8 cellular contexts compared by ENCODE assay signal in genomic region chr16:28923652-28924398, GRCh38. TPM values are rescaled to one million over a fixed set of nuclear protein-coding genes. Genes with fewer than 3 reads are reported as not detected.
DNase-seq lines count a peak whose midpoint lies in the region; ATAC-seq and TF ChIP-seq lines count a peak whose summit lies in the region.

No MANE protein-coding gene starts in this region.

- H3K27me3 ChIP-seq in PC-3 (ENCODE audit: low read length) = no peaks in the 10 kb centered on the region

- no TSS peak for BruUV-seq in PC-3 (replicated peaks; lab: Mats Ljungman, UMichigan)

- peak overlapping the region; percentile 56 for H3K9ac ChIP-seq in PC-3 (ENCODE audit: low read length)

- TF ChIP-seq CTCF in AG10803 (conservative IDR thresholded peaks at IDR 0.05; ENCODE audit: low read length) (no peak), PC-3 (conservative IDR thresholded peaks at IDR 0.05; ENCODE audit: low read depth, low read length) (no peak), fibroblast of the aortic adventitia (IDR thresholded peaks at IDR 0.05; ENCODE audit: insufficient read depth, low read length) (no peak)

- peaks cover 10% of the 10 kb centered on the region; the same call in 1 of the 2 replicates for H3K4me1 ChIP-seq in PC-3 (ENCODE audit: insufficient read depth, low read length)

- H3K4me1 Mint-ChIP-seq in stimulated activated memory B cell treated with anti-CD40 and anti-IgM and Interleukin-4, amounts not matched to agents 10 μg/mL and 1 μg/mL and 100 μg/mL, for 72 hours = peaks cover 36% of the 10 kb centered on the region

- peak overlapping the region; percentile 94 for H3K27ac Mint-ChIP-seq in stimulated activated memory B cell treated with anti-CD40 and anti-IgM and Interleukin-4, amounts not matched to agents 10 μg/mL and 1 μg/mL and 100 μg/mL, for 72 hours

- peaks cover 15% of the 10 kb centered on the region; the same call in 1 of the 2 replicates for H3K79me2 ChIP-seq in PC-3 (ENCODE audit: low read length)

- no peaks in the 10 kb centered on the region for H3K9me2 ChIP-seq in PC-3 (replicated peaks; ENCODE audit: low read length)

- H3K4me3 ChIP-seq in AG10803 (ENCODE audit: low read length) (peak overlapping the region; percentile 83), PC-3 (ENCODE audit: low read length) (peak overlapping the region; percentile 80), fibroblast of the aortic adventitia (ENCODE audit: low read depth, low read length) (peak overlapping the region; percentile 82)

- no peak for DNase-seq in AG10803 (ENCODE audit: low read depth)
- DNase-seq in PC-3 = no peak
- DNase-seq in fibroblast of the aortic adventitia (ENCODE audit: low read depth) = no peak
- DNase-seq in UCSD-AML1 (lab: John Stamatoyannopoulos, UW; ENCODE audit: unreplicated experiment) = no peak
- no peak for DNase-seq in SHP77 (lab: John Stamatoyannopoulos, UW)

- peak overlapping the region; percentile 50 for H3K27ac ChIP-seq in PC-3 (ENCODE audit: low read length)

- H4K20me1 ChIP-seq in PC-3 (ENCODE audit: low read length) = no peaks in the 10 kb centered on the region

- H3K9me3 ChIP-seq in PC-3 (ENCODE audit: low read length) = no peaks in the 10 kb centered on the region

- no peaks in the 10 kb centered on the region for H3K9me3 Mint-ChIP-seq in stimulated activated memory B cell treated with anti-CD40 and anti-IgM and Interleukin-4, amounts not matched to agents 10 μg/mL and 1 μg/mL and 100 μg/mL, for 72 hours

- no peaks in the 10 kb centered on the region for H3K27me3 Mint-ChIP-seq in stimulated activated memory B cell treated with anti-CD40 and anti-IgM and Interleukin-4, amounts not matched to agents 10 μg/mL and 1 μg/mL and 100 μg/mL, for 72 hours

- H3K4me2 ChIP-seq in PC-3 (ENCODE audit: low read length) = peak overlapping the region; percentile 98

- no peaks in the 10 kb centered on the region for H3F3A ChIP-seq in PC-3 (ENCODE audit: low read length, unreplicated experiment)

- CTCF ChIA-PET in PC-3 (lab: Charles Lee) = no interaction called here

- POLR2A ChIA-PET in PC-3 (lab: Charles Lee; ENCODE audit: unreplicated experiment) = no interaction called here

- H3K4me3 Mint-ChIP-seq in stimulated activated memory B cell treated with anti-CD40 and anti-IgM and Interleukin-4, amounts not matched to agents 10 μg/mL and 1 μg/mL and 100 μg/mL, for 72 hours = peak overlapping the region; percentile 93

- intact Hi-C loops in PC-3 (cut with micrococcal nuclease) = no loop called here

- H3K36me3 ChIP-seq in PC-3 (ENCODE audit: low read depth, low read length) = no peaks in the 10 kb centered on the region

- H2AFZ ChIP-seq in PC-3 (ENCODE audit: low read length) = peak overlapping the region; percentile 76

- peaks cover 19% of the 10 kb centered on the region for H3K36me3 Mint-ChIP-seq in stimulated activated memory B cell treated with anti-CD40 and anti-IgM and Interleukin-4, amounts not matched to agents 10 μg/mL and 1 μg/mL and 100 μg/mL, for 72 hours

- ATAC-seq in GM18867 (IDR thresholded peaks at IDR 0.05; ENCODE audit: unreplicated experiment) (peak; percentile 52), HG02973 (IDR thresholded peaks at IDR 0.05; ENCODE audit: unreplicated experiment) (peak; percentile 43), PC-3 (no peak)
- ATAC-seq in stimulated activated memory B cell treated with anti-CD40 and anti-IgM and Interleukin-4, amounts not matched to agents 10 μg/mL and 1 μg/mL and 100 μg/mL, for 72 hours = peak; percentile 85

RNA-seq across cellular contexts. Expression of gene RABEP2, which starts 1.2 kb away (rescaled TPM):
- total RNA-seq in PC-3 (2014; rRNA removed) (40.2 and 43.3 TPM in 2 replicates), fibroblast of the aortic adventitia (ENCODE audit: low replicate concordance) (27.4 and 30.4 TPM in 2 replicates)

RNA-seq across cellular contexts. Expression of gene CD19, which starts 7.9 kb away (rescaled TPM):
- total RNA-seq in PC-3 (2014; rRNA removed) (not detected in 2 replicates), fibroblast of the aortic adventitia (ENCODE audit: low replicate concordance) (0.33 TPM in 1 of 2 replicates, not detected in the other)

RNA-seq across cellular contexts. Expression of gene NFATC2IP, which starts 26.9 kb away (rescaled TPM):
- total RNA-seq in PC-3 (2014; rRNA removed) (33.3 and 43.9 TPM in 2 replicates), fibroblast of the aortic adventitia (ENCODE audit: low replicate concordance) (22.1 and 59.2 TPM in 2 replicates)

RNA-seq across cellular contexts. Expression of gene ATP2A1, which starts 45.5 kb away (rescaled TPM):
- total RNA-seq in PC-3 (2014; rRNA removed) = 0.23 and 0.87 TPM in 2 replicates
- 0.18 TPM in 1 of 2 replicates, not detected in the other for total RNA-seq in fibroblast of the aortic adventitia (ENCODE audit: low replicate concordance)

RNA-seq across cellular contexts. Expression of gene SPNS1, which starts 50.8 kb away (rescaled TPM):
- total RNA-seq in PC-3 (2014; rRNA removed) = 44.8 and 50.6 TPM in 2 replicates
- 27.1 and 85.8 TPM in 2 replicates for total RNA-seq in fibroblast of the aortic adventitia (ENCODE audit: low replicate concordance)
